Comparison of ENCODE assay signal across 1 cellular context in genomic region chr3:8327739-8328138, GRCh38.
TF ChIP-seq lines count a peak whose summit lies in the region.

No MANE protein-coding gene starts in this region.

TF ChIP-seq in WTC11, 78 proteins besides CTCF, POLR2A, EP300 and RAD21 (continued from another document):
- TF ChIP-seq USF1 (CRISPR knock-in tag; IDR thresholded peaks at IDR 0.05) (no peak), NR3C1 (CRISPR knock-in tag; conservative IDR thresholded peaks at IDR 0.05; ENCODE audit: low read depth) (no peak), EMX1 (CRISPR knock-in tag; IDR thresholded peaks at IDR 0.05) (no peak), ZNF532 (CRISPR knock-in tag; IDR thresholded peaks at IDR 0.05; ENCODE audit: borderline replicate concordance) (no peak)
